Comparison of ENCODE assay signal across 8 cellular contexts in the genomic region with DNA sequence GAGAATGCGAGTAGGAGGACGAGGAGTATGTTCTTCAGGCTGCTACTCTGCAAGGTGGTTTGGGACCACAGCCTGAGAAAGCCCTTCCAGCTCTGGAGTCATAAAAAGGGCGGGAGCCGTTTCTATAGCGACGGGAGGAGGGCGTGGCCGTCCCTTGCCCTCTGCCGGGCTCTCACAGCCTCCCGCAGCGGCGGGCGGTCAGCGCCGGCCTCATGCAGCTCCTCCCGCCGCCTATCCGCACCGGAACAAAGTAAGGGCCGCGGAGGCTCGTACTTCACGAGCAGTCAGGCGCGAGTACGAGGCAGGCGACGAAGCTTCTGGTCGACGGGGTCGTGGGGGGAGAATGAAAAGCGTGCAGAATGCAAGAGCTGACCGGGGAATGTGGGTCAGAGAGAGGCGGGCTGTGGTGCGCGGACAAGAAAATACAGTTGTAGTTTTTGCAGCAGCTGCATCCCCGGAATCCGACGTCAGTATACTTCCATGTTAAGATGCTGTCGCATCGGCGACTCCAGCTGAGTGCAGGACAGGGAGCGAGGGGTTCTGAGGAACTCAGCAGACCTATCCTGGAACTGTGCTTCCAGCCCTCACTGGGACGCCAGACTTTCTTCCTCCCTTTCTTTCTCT. TPM values are rescaled to one million over a fixed set of nuclear protein-coding genes. Genes with fewer than 3 reads are reported as not detected.
DNase-seq lines count a peak whose midpoint lies in the region; ATAC-seq and TF ChIP-seq lines count a peak whose summit lies in the region.

DYRK4 (plus strand) TSS at position 175 of the 624 bp plus-strand sequence; CDS start at position 213, 38 bp downstream.

- DNase-seq in ELF-1 (ENCODE audit: low read depth, low spot score) (peak; percentile 98), NCI-H2227 (lab: John Stamatoyannopoulos, UW; ENCODE audit: unreplicated experiment) (peak; percentile 89), breast epithelium (ENCODE audit: low spot score in 2 of 2) (peak; percentile 32 to 58), OCI-M2 (lab: John Stamatoyannopoulos, UW; ENCODE audit: unreplicated experiment) (no peak)

- H3K27ac ChIP-seq in breast epithelium (no peak within 1 kb of the TSS), rectal smooth muscle tissue (ENCODE audit: low read depth, low read length) (no peak within 1 kb of the TSS)

- H3K36me3 ChIP-seq in breast epithelium (no peaks in the 10 kb centered on the region), iPS-15b (ENCODE audit: control insufficient read depth, insufficient read depth, low read length) (no peaks in the 10 kb centered on the region), rectal smooth muscle tissue (ENCODE audit: control insufficient read depth, insufficient read depth, low read length) (no peaks in the 10 kb centered on the region)

- H3K9ac ChIP-seq in iPS-15b (ENCODE audit: low read depth, low read length) (no peak within 1 kb of the TSS), rectal smooth muscle tissue (ENCODE audit: low read length) (no peak within 1 kb of the TSS)

- intact Hi-C loops in breast epithelium (cut with DNase I; ENCODE audit: low total_unique reads), result no loop called here

- TF ChIP-seq POLR2A in breast epithelium (IDR thresholded peaks at IDR 0.05), result no peak

- no peak for TF ChIP-seq CTCF in breast epithelium (IDR thresholded peaks at IDR 0.05)

- no peaks in the 10 kb centered on the region for H3K9me3 ChIP-seq in breast epithelium
- no peaks in the 10 kb centered on the region for H3K9me3 ChIP-seq in iPS-15b (ENCODE audit: control insufficient read depth, insufficient read depth, low read length)

- no peaks in the 10 kb centered on the region for H3K27me3 ChIP-seq in breast epithelium
- peaks cover 18% of the 10 kb centered on the region for H3K27me3 ChIP-seq in iPS-15b (ENCODE audit: control insufficient read depth, insufficient read depth, low read length)
- H3K27me3 ChIP-seq in rectal smooth muscle tissue (ENCODE audit: control insufficient read depth, insufficient read depth, low read length), result no peaks in the 10 kb centered on the region

- H3K4me1 ChIP-seq in breast epithelium (no peaks in the 10 kb centered on the region), iPS-15b (ENCODE audit: control insufficient read depth, insufficient read depth, low read length) (peaks cover 3% of the 10 kb centered on the region), rectal smooth muscle tissue (ENCODE audit: control insufficient read depth, insufficient read depth, low read length) (peaks cover 4% of the 10 kb centered on the region)

- no peak for ATAC-seq in HG02759 (IDR thresholded peaks at IDR 0.05; ENCODE audit: unreplicated experiment)
- ATAC-seq in GM19395 (IDR thresholded peaks at IDR 0.05; ENCODE audit: unreplicated experiment), result no peak

- peak within 1 kb of the TSS; percentile 34 to 64 (median 41) for H3K4me3 ChIP-seq in breast epithelium
- peak within 1 kb of the TSS; percentile 43 for H3K4me3 ChIP-seq in iPS-15b (ENCODE audit: low read depth, low read length)
- peak within 1 kb of the TSS; percentile 76 for H3K4me3 ChIP-seq in rectal smooth muscle tissue (ENCODE audit: low read length)

RNA-seq across cellular contexts. Expression of gene DYRK4, which starts in this region (rescaled TPM):
- total RNA-seq in breast epithelium, result 10 to 100 TPM; 18.6 to 38.0 (median 29.0) TPM
